ENCODE assay signal across 8 cellular contexts in the genomic region with DNA sequence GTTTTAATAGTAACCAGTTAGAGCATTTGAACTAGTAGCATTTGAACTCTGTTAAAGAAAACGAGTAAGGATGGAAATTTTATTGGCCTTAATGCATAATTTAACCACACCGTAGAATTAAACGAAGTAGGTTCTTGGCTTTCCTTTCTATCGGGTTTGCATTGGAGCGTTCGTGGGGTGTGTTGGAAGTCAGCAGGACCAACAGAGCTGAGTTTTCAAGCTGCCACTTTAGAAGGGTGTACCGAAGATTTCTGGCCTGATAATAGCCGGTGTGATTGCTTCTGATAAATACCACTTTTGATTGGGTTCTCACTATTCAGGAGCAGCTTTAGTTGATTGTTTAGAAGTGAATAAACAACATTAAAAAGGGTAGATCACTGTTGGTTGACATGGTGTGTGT. TPM values are rescaled to one million over a fixed set of nuclear protein-coding genes. Genes with fewer than 3 reads are reported as not detected.
DNase-seq lines count a peak whose midpoint lies in the region; FAIRE-seq and TF ChIP-seq lines count a peak whose summit lies in the region.

No MANE protein-coding gene starts in this region.

- peak overlapping the region; percentile 83 for H3K4me3 ChIP-seq in ACC112 (ENCODE audit: low read depth, low read length)
- peak overlapping the region; percentile 98 for H3K4me3 ChIP-seq in GM12875 (ENCODE audit: low read depth, low read length)
- peak overlapping the region; percentile 83 for H3K4me3 ChIP-seq in WI38 (ENCODE audit: low read depth, low read length)
- peak overlapping the region; percentile 7; the same call in 1 of the 2 replicates for H3K4me3 ChIP-seq in iPS DF 6.9 (ENCODE audit: low read length)
- peak overlapping the region in 1 of 2 donors; percentile 94 for H3K4me3 ChIP-seq in small intestine (ENCODE audit: low read depth in 1 of 2, low read length in 2 of 2)

- H3K79me2 ChIP-seq in ACC112 (ENCODE audit: control insufficient read depth, insufficient read depth, low read length, unreplicated experiment): peaks cover 52% of the 10 kb centered on the region

- TF ChIP-seq CTCF in GM12875 (IDR thresholded peaks at IDR 0.05; ENCODE audit: borderline replicate concordance, insufficient read depth, low read depth, low read length) (no peak), WI38 (IDR thresholded peaks at IDR 0.05; ENCODE audit: low read depth, low read length) (no peak)

- H3K9me3 ChIP-seq in iPS DF 6.9 (ENCODE audit: control insufficient read depth, insufficient read depth, low read length) (no peaks in the 10 kb centered on the region), small intestine (ENCODE audit: control insufficient read depth, low read depth) (no peaks in the 10 kb centered on the region)

- no CpG with 5 or more reads among the region's 8 CpGs for WGBS in iPS DF 6.9 (ENCODE audit: insufficient coverage, insufficient read length)
- 4 to 16% (median 11%) methylated on average over 8 of the region's 8 CpGs for WGBS in small intestine, 3 donors

- peak overlapping the region; percentile 73; the same call in 1 of the 2 replicates for H3K27ac ChIP-seq in ACC112 (ENCODE audit: low read depth, low read length)
- no peak overlapping the region for H3K27ac ChIP-seq in iPS DF 6.9 (ENCODE audit: low read length)
- H3K27ac ChIP-seq in small intestine (ENCODE audit: low read depth in 1 of 2, low read length in 1 of 2): no peak overlapping the region

- H2AFZ ChIP-seq in ACC112 (ENCODE audit: low read length, unreplicated experiment): peak overlapping the region; percentile 83

- H3K4me1 ChIP-seq in ACC112 (ENCODE audit: control insufficient read depth, insufficient read depth, low read length, unreplicated experiment): peaks cover 18% of the 10 kb centered on the region
- no peaks in the 10 kb centered on the region for H3K4me1 ChIP-seq in iPS DF 6.9 (ENCODE audit: control insufficient read depth, insufficient read depth, low read length)
- H3K4me1 ChIP-seq in small intestine (ENCODE audit: control insufficient read depth in 2 of 2, insufficient read depth in 1 of 2, low read depth in 1 of 2, low read length in 1 of 2): peaks cover 0 to 3% of the 10 kb centered on the region in 2 donors

- DNase-seq in iPS DF 6.9 (ENCODE audit: low read depth, low spot score) (no peak), small intestine (peak; percentile 37), NK-92 (lab: John Stamatoyannopoulos, UW; ENCODE audit: unreplicated experiment) (no peak), RPMI8226 (no peak)
- DNase-seq in stimulated activated CD4-positive, alpha-beta T cell treated with anti-CD3 and anti-CD28 coated beads, Interleukin-4, amount 100 ng/mL, for 1 hour: no peak

- no peak for FAIRE-seq in small intestine (lab: Jason Lieb, UNC)

- H3K27me3 ChIP-seq in ACC112 (ENCODE audit: insufficient read depth, low read length) (no peaks in the 10 kb centered on the region), iPS DF 6.9 (ENCODE audit: control insufficient read depth, insufficient read depth, low read length) (no peaks in the 10 kb centered on the region), small intestine (ENCODE audit: control insufficient read depth in 2 of 2, insufficient read depth in 2 of 2, low read length in 2 of 2) (no peaks in the 10 kb centered on the region)

- H3K36me3 ChIP-seq in ACC112 (ENCODE audit: insufficient read depth, low read length): no peaks in the 10 kb centered on the region
- H3K36me3 ChIP-seq in iPS DF 6.9 (ENCODE audit: control insufficient read depth, insufficient read depth, low read length): no peaks in the 10 kb centered on the region
- no peaks in the 10 kb centered on the region for H3K36me3 ChIP-seq in small intestine (ENCODE audit: control insufficient read depth in 2 of 2, insufficient read depth in 2 of 2, low read length in 2 of 2)

RNA-seq across cellular contexts. Expression of a gene that starts 1.1 kb away (rescaled TPM):
- polyA plus RNA-seq in small intestine: 10 to 100 TPM in 1 of 3 donors, 1 to 10 TPM in 2; 4.1 to 21.5 (median 6.9) TPM

RNA-seq across cellular contexts. Expression of a gene that starts 21.0 kb away (rescaled TPM):
- under 1 TPM in 1 of 3 donors, not detected in 2; 0.22 TPM for polyA plus RNA-seq in small intestine
